In genomic region chr2:205372141-205372540, GRCh38 we compare ENCODE assay signal across 17 cellular contexts.
DNase-seq lines count a peak whose midpoint lies in the region; ATAC-seq and TF ChIP-seq lines count a peak whose summit lies in the region.
"Had no signal": no experiment of that assay in that cellular context is flagged by ENCODE, and none has a peak within 500 bp of the region (broad histone marks: within the 10 kb centered on the region; RNA-seq: fewer than 3 reads in every experiment).

No MANE protein-coding gene starts in this region.

- H3K9me3 Mint-ChIP-seq in activated CD4-positive, alpha-beta memory T cell treated with anti-CD3 and anti-CD28 coated beads for 36 hours: no peaks in the 10 kb centered on the region
- H3K9me3 Mint-ChIP-seq: activated naive CD8-positive, alpha-beta T cell treated with anti-CD3 and anti-CD28 coated beads for 36 hours; stimulated activated effector memory CD8-positive, alpha-beta T cell treated with anti-CD3 and anti-CD28 coated beads, Interleukin-12 subunit alpha, Interleukin-12 subunit beta, amount 100 ng/mL, for 72 hours had no signal

- H3K4me1 ChIP-seq in cardiac muscle cell (ENCODE audit: low read depth): peaks cover 4% of the 10 kb centered on the region
- H3K4me1 ChIP-seq: transverse colon had no signal

- H3K4me3 Mint-ChIP-seq in activated CD4-positive, alpha-beta memory T cell treated with anti-CD3 and anti-CD28 coated beads for 36 hours: no peak overlapping the region
- H3K4me3 Mint-ChIP-seq: activated naive CD8-positive, alpha-beta T cell treated with anti-CD3 and anti-CD28 coated beads for 36 hours; stimulated activated effector memory CD8-positive, alpha-beta T cell treated with anti-CD3 and anti-CD28 coated beads, Interleukin-12 subunit alpha, Interleukin-12 subunit beta, amount 100 ng/mL, for 72 hours had no signal

- CTCF ChIA-PET in activated CD4-positive, alpha-beta memory T cell treated with anti-CD3 and anti-CD28 coated beads for 36 hours (lab: Charles Lee): no interaction called here

- H3K27me3 ChIP-seq in cardiac muscle cell: no peaks in the 10 kb centered on the region
- H3K27me3 ChIP-seq: heart left ventricle, SJSA1, transverse colon had no signal

- no peak for ATAC-seq in Right ventricle myocardium superior (ENCODE audit: poor library complexity)
- ATAC-seq: heart left ventricle; stimulated activated effector memory CD8-positive, alpha-beta T cell treated with anti-CD3 and anti-CD28 coated beads, Interleukin-12 subunit alpha, Interleukin-12 subunit beta, amount 100 ng/mL, for 72 hours had no signal

- no peaks in the 10 kb centered on the region for H3K36me3 ChIP-seq in cardiac muscle cell
- H3K36me3 ChIP-seq: heart left ventricle, SJSA1, transverse colon had no signal

- no peak overlapping the region for H3K27ac Mint-ChIP-seq in activated CD4-positive, alpha-beta memory T cell treated with anti-CD3 and anti-CD28 coated beads for 36 hours
- H3K27ac Mint-ChIP-seq: activated naive CD8-positive, alpha-beta T cell treated with anti-CD3 and anti-CD28 coated beads for 36 hours; stimulated activated effector memory CD8-positive, alpha-beta T cell treated with anti-CD3 and anti-CD28 coated beads, Interleukin-12 subunit alpha, Interleukin-12 subunit beta, amount 100 ng/mL, for 72 hours had no signal

- intact Hi-C loops in Right ventricle myocardium superior (cut with DNase I): no loop called here
- intact Hi-C loops in activated CD4-positive, alpha-beta memory T cell treated with anti-CD3 and anti-CD28 coated beads for 36 hours (cut with micrococcal nuclease): loop anchor here (5.0 kb wide), 1 partner anchor 310 kb away; the partner anchor contains the start of gene NRP2

- no peaks in the 10 kb centered on the region for H3K27me3 Mint-ChIP-seq in activated CD4-positive, alpha-beta memory T cell treated with anti-CD3 and anti-CD28 coated beads for 36 hours
- H3K27me3 Mint-ChIP-seq: activated naive CD8-positive, alpha-beta T cell treated with anti-CD3 and anti-CD28 coated beads for 36 hours had no signal

- no peak overlapping the region for H3K27ac ChIP-seq in cardiac muscle cell
- H3K27ac ChIP-seq: heart left ventricle, SJSA1, transverse colon, VCaP had no signal

- peaks cover 2% of the 10 kb centered on the region for H3K9me3 ChIP-seq in cardiac muscle cell (ENCODE audit: low read depth)
- H3K9me3 ChIP-seq: heart left ventricle, SJSA1, transverse colon had no signal

- TF ChIP-seq CTCF in cardiac muscle cell (IDR thresholded peaks at IDR 0.05; ENCODE audit: low read depth, low read length) (no peak), choroid plexus epithelial cell (conservative IDR thresholded peaks at IDR 0.05; ENCODE audit: low read depth, low read length) (peak; percentile 7)

- DNase-seq in cardiac muscle cell (ENCODE audit: low read depth in 1 of 2, low spot score in 1 of 2) (peak; percentile 6 to 33), Right ventricle myocardium superior (no peak), NCI-H226 (peak; percentile 11), choroid plexus epithelial cell (ENCODE audit: low read depth) (peak; percentile 40), ureter (ENCODE audit: low spot score) (no peak), RPMI8226 (no peak), NCI-H748 (lab: John Stamatoyannopoulos, UW; ENCODE audit: unreplicated experiment) (no peak)
- no peak for DNase-seq in activated CD4-positive, alpha-beta memory T cell treated with anti-CD3 and anti-CD28 coated beads for 36 hours
- DNase-seq: activated CD8-positive, alpha-beta memory T cell treated with anti-CD3 and anti-CD28 coated beads, Interleukin-2, amount 50 U/mL, for 48 hours; activated naive CD8-positive, alpha-beta T cell treated with anti-CD3 and anti-CD28 coated beads for 36 hours; AML-193; heart left ventricle; NCI-H1092; transverse colon had no signal

- peaks cover 11% of the 10 kb centered on the region for H3K4me1 Mint-ChIP-seq in activated CD4-positive, alpha-beta memory T cell treated with anti-CD3 and anti-CD28 coated beads for 36 hours (ENCODE audit: low read depth)
- H3K4me1 Mint-ChIP-seq: stimulated activated effector memory CD8-positive, alpha-beta T cell treated with anti-CD3 and anti-CD28 coated beads, Interleukin-12 subunit alpha, Interleukin-12 subunit beta, amount 100 ng/mL, for 72 hours had no signal

- POLR2A ChIA-PET in activated CD4-positive, alpha-beta memory T cell treated with anti-CD3 and anti-CD28 coated beads for 36 hours (lab: Charles Lee): no interaction called here

- no peak overlapping the region for H3K4me3 ChIP-seq in cardiac muscle cell
- no peak overlapping the region for H3K4me3 ChIP-seq in choroid plexus epithelial cell (ENCODE audit: low read depth, low read length)
- H3K4me3 ChIP-seq: heart left ventricle, SJSA1, transverse colon had no signal

- no peaks in the 10 kb centered on the region for H3K36me3 Mint-ChIP-seq in activated CD4-positive, alpha-beta memory T cell treated with anti-CD3 and anti-CD28 coated beads for 36 hours
- H3K36me3 Mint-ChIP-seq: activated naive CD8-positive, alpha-beta T cell treated with anti-CD3 and anti-CD28 coated beads for 36 hours; stimulated activated effector memory CD8-positive, alpha-beta T cell treated with anti-CD3 and anti-CD28 coated beads, Interleukin-12 subunit alpha, Interleukin-12 subunit beta, amount 100 ng/mL, for 72 hours had no signal

Comparison
In these comparisons a context has a peak if more than half of its experiments do, and no peak if none do; other contexts are left out.
1. DNase-seq: peak in cardiac muscle cell (2 of 2), NCI-H226 (single experiment) and choroid plexus epithelial cell (single experiment); none in Right ventricle myocardium superior (single experiment), ureter (single experiment), RPMI8226 (single experiment), activated CD4-positive, alpha-beta memory T cell treated with anti-CD3 and anti-CD28 coated beads for 36 hours (single experiment) and NCI-H748 (single experiment).